Comparison of ENCODE assay signal across 8 cellular contexts in genomic region chr19:41363753-41364545, GRCh38. TPM values are rescaled to one million over a fixed set of nuclear protein-coding genes. Genes with fewer than 3 reads are reported as not detected.
DNase-seq lines count a peak whose midpoint lies in the region; FAIRE-seq and TF ChIP-seq lines count a peak whose summit lies in the region.

TSS of gene B9D2 (minus strand) at chr19:41364149. CDS start at chr19:41363519, 630 bp downstream.

- peak; percentile 92 for DNase-seq in GF-D8 (lab: John Stamatoyannopoulos, UW)
- DNase-seq in HEK293T (ENCODE audit: extremely low spot score), result peak; percentile 97
- DNase-seq in MV-4-11 (lab: John Stamatoyannopoulos, UW), result peak; percentile 99
- DNase-seq in SK-MEL-5 (ENCODE audit: low read depth, low spot score), result peak; percentile 98
- peak; percentile 99 for DNase-seq in activated naive CD4-positive, alpha-beta T cell treated with anti-CD3 and anti-CD28 coated beads for 36 hours
- DNase-seq in frontal cortex (ENCODE audit: low spot score in 2 of 2), result peak; percentile 90 to 96
- DNase-seq in neuronal stem cell (ENCODE audit: low spot score), result peak; percentile 98
- peak; percentile 86 to 100 (median 97) for DNase-seq in substantia nigra (lab: John Stamatoyannopoulos, UW)

- H3K27me3 ChIP-seq in neuronal stem cell (ENCODE audit: control insufficient read depth in 3 of 3, insufficient read depth in 3 of 3, low read depth in 1 of 3, low read length in 3 of 3), result no peaks in the 10 kb centered on the region

- H3K4me1 Mint-ChIP-seq in activated naive CD4-positive, alpha-beta T cell treated with anti-CD3 and anti-CD28 coated beads for 36 hours (ENCODE audit: low read depth), result peaks cover 30% of the 10 kb centered on the region

- H2AFZ ChIP-seq in neuronal stem cell (ENCODE audit: low read length), result peak within 1 kb of the TSS; percentile 94

- peaks cover 8% of the 10 kb centered on the region for H3K79me1 ChIP-seq in neuronal stem cell (ENCODE audit: low read depth, low read length)

- peak within 1 kb of the TSS; percentile 69 for H3K4ac ChIP-seq in neuronal stem cell (ENCODE audit: low read length)

- intact Hi-C loops in activated naive CD4-positive, alpha-beta T cell treated with anti-CD3 and anti-CD28 coated beads for 36 hours (cut with micrococcal nuclease), result loop anchor here (1.0 kb wide), 3 partner anchors 11 to 101 kb away; partner anchors contain the start of genes BCKDHA, EXOSC5 and TGFB1

- FAIRE-seq in frontal cortex (lab: Jason Lieb, UNC), result peak; percentile 49

- WGBS in neuronal stem cell (ENCODE audit: extremely low coverage in 2 of 2, insufficient read length in 2 of 2, insufficient replicate concordance in 1 of 2), 2 donors, result no CpG with 5 or more reads among the region's 57 CpGs

- H3K14ac ChIP-seq in neuronal stem cell (ENCODE audit: low read length), result no peak within 1 kb of the TSS

- H3K4me3 Mint-ChIP-seq in activated naive CD4-positive, alpha-beta T cell treated with anti-CD3 and anti-CD28 coated beads for 36 hours, result peak within 1 kb of the TSS; percentile 97

- H2AK5ac ChIP-seq in neuronal stem cell (ENCODE audit: low read depth, low read length), result peak within 1 kb of the TSS; percentile 41

- peak within 1 kb of the TSS; percentile 99 for H3K18ac ChIP-seq in neuronal stem cell (ENCODE audit: low read length)

- H3K27ac ChIP-seq in neuronal stem cell (replicated peaks; ENCODE audit: low read length) (peak within 1 kb of the TSS; percentile 87), substantia nigra (ENCODE audit: low read depth, low read length, poor library complexity, severe bottlenecking) (peak within 1 kb of the TSS; percentile 96)

- peaks cover 2% of the 10 kb centered on the region for H3K36me3 Mint-ChIP-seq in activated naive CD4-positive, alpha-beta T cell treated with anti-CD3 and anti-CD28 coated beads for 36 hours (ENCODE audit: low read depth)

- CTCF ChIA-PET in HEK293T (lab: Yijun Ruan, JAX), result interaction anchor here (0.5 to 1.3 kb wide), 4 partner anchors 12 to 179 kb away, joined by 3 to 4 read pairs (median 4); no protein-coding TSS in a partner anchor
- CTCF ChIA-PET in activated naive CD4-positive, alpha-beta T cell treated with anti-CD3 and anti-CD28 coated beads for 36 hours (lab: Charles Lee), result interaction anchor here (0.6 to 3.9 kb wide), 9 partner anchors 8 to 512 kb away, joined by 3 to 19 read pairs (median 3); partner anchors contain the start of gene TGFB1

- H2BK15ac ChIP-seq in neuronal stem cell (ENCODE audit: low read length), result peak within 1 kb of the TSS; percentile 7

- H4K8ac ChIP-seq in neuronal stem cell (ENCODE audit: low read depth, low read length), result no peak within 1 kb of the TSS

- peak within 1 kb of the TSS; percentile 75 to 83 for H3K4me3 ChIP-seq in neuronal stem cell (ENCODE audit: low read length in 2 of 2)

- no peaks in the 10 kb centered on the region for H3K9me3 ChIP-seq in neuronal stem cell (replicated peaks in 1 of 2; ENCODE audit: control insufficient read depth in 2 of 2, insufficient read depth in 1 of 2, low read depth in 1 of 2, low read length in 2 of 2)

- no peak within 1 kb of the TSS for H3K23ac ChIP-seq in neuronal stem cell (ENCODE audit: low read depth, low read length, poor library complexity)

- H3K36me3 ChIP-seq in neuronal stem cell (replicated peaks in 1 of 2; ENCODE audit: control insufficient read depth in 2 of 2, insufficient read depth in 2 of 2, low read length in 2 of 2), result peaks cover 0 to 16% of the 10 kb centered on the region in 2 donors

- H4K91ac ChIP-seq in neuronal stem cell (ENCODE audit: low read depth, low read length, poor library complexity), result no peak within 1 kb of the TSS

- POLR2A ChIA-PET in HEK293T (lab: Yijun Ruan, JAX), result interaction anchor here (0.6 to 3.6 kb wide), 8 partner anchors 9 to 509 kb away, joined by 3 to 51 read pairs (median 3); partner anchors contain the start of genes DMAC2, RPS19 and TGFB1

- no peak within 1 kb of the TSS for H2BK120ac ChIP-seq in neuronal stem cell (ENCODE audit: low read depth, low read length)

- peak within 1 kb of the TSS; percentile 17 for H2BK5ac ChIP-seq in neuronal stem cell (ENCODE audit: low read length)

- no peaks in the 10 kb centered on the region for H3K27me3 Mint-ChIP-seq in activated naive CD4-positive, alpha-beta T cell treated with anti-CD3 and anti-CD28 coated beads for 36 hours (ENCODE audit: low read depth)

- peak within 1 kb of the TSS; percentile 91 for H3K9ac ChIP-seq in neuronal stem cell (ENCODE audit: low read depth, low read length, poor library complexity)

- H2BK12ac ChIP-seq in neuronal stem cell (ENCODE audit: low read length), result no peak within 1 kb of the TSS

- peak within 1 kb of the TSS; percentile 97 for H3K27ac Mint-ChIP-seq in activated naive CD4-positive, alpha-beta T cell treated with anti-CD3 and anti-CD28 coated beads for 36 hours

- peaks cover 4 to 5% of the 10 kb centered on the region in 2 donors for H3K4me1 ChIP-seq in neuronal stem cell (ENCODE audit: control insufficient read depth in 2 of 2, insufficient read depth in 1 of 2, low read depth in 1 of 2, low read length in 2 of 2)

- in situ Hi-C loops in SK-MEL-5 (cut with HindIII; ENCODE audit: low pct_unique_long_range_greater_than_20kb, low sequenced_read_pairs), result no loop called here

- no peaks in the 10 kb centered on the region for H3K9me3 Mint-ChIP-seq in activated naive CD4-positive, alpha-beta T cell treated with anti-CD3 and anti-CD28 coated beads for 36 hours

- H3K4me2 ChIP-seq in neuronal stem cell (ENCODE audit: insufficient read depth, low read length, poor library complexity, severe bottlenecking), result peak within 1 kb of the TSS; percentile 88

TF ChIP-seq in HEK293T, 16 proteins besides CTCF, POLR2A, EP300 and RAD21:
- TF ChIP-seq L3MBTL2 (conservative IDR thresholded peaks at IDR 0.05), result no peak; the same call in 1 of the 2 replicates
- TF ChIP-seq PKNOX1 (IDR thresholded peaks at IDR 0.05), result peak; percentile 95
- TF ChIP-seq NFRKB (IDR thresholded peaks at IDR 0.05), result peak; percentile 56; the same call in 1 of the 2 replicates
TF ChIP-seq in HEK293T: peak in this region for 2.

RNA-seq across cellular contexts. Expression of gene B9D2, which starts in this region (rescaled TPM):
- 0.69 and 2.6 TPM in 2 replicates for total RNA-seq in SK-MEL-5 (2014; rRNA removed; shearing (Covaris generic))
- polyA plus RNA-seq in SK-MEL-5 (2015; cell fraction: cytosol; rRNA removed), result 0.75 and 2.8 TPM in 2 replicates
- polyA plus RNA-seq in SK-MEL-5 (2015; cell fraction: nucleus; rRNA removed), result 0.27 and 2.5 TPM in 2 replicates
- total RNA-seq in activated naive CD4-positive, alpha-beta T cell treated with anti-CD3 and anti-CD28 coated beads for 36 hours, result 1 to 10 TPM; 3.5 to 4.1 TPM
- total RNA-seq in frontal cortex, result 5.3 TPM
- 6.5 TPM for polyA plus RNA-seq in neuronal stem cell (2013, experiment 1 of 2)
- polyA plus RNA-seq in neuronal stem cell (2013, experiment 2 of 2), result 6.0 TPM

Comparison
In these comparisons a context has a peak if more than half of its experiments do, and no peak if none do; other contexts are left out.
1. Peak in every context shown above with its lines: DNase-seq, H3K4me3 ChIP-seq and H3K27ac ChIP-seq.